In the genomic region with DNA sequence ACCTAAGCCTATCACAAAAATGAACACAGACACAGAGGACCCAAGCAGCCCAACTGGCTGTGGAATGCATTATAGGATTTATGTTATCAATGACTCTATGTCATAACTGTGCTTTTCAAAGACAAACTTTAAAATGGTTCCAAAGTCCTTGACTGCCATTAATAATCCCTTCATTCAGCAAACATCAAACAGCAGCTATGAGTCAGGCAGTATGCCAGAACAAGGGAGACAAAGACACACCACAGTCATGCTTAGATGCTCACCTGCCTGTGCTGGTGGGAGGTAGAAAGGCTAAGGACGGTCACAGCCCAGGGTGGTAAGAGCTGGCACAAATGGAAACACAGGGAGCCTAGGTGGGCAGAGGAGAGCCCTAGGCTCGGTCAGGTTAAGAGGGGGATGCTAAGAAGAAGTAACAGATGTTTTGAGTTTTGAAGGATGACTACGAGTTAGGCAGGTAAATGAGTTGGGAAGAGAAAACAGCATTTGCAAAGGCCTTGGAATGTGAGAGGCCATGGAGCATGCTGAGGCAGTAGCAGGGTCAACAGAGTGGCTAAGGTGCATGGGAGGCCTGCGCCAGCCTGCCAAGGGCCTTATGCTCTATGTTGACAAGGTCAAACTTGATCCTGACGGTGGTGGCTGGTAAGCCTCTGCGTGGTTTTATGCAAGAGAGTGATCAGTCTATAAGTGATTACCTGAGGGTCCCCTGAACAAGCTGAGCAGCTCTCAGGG, we compare ENCODE assay signal across 14 cellular contexts. TPM values are rescaled to one million over a fixed set of nuclear protein-coding genes. Genes with fewer than 3 reads are reported as not detected.
A peak's percentile ranks its signal among the peaks of the same experiment; 100 is the strongest.
DNase-seq lines count a peak whose midpoint lies in the region; ATAC-seq lines count a peak whose summit lies in the region.
"Had no signal": no experiment of that assay in that cellular context is flagged by ENCODE, and none has a peak within 500 bp of the region (broad histone marks: within the 10 kb centered on the region; RNA-seq: fewer than 3 reads in every experiment).

No MANE protein-coding gene starts in this region.

- no peak overlapping the region for H3K4me3 Mint-ChIP-seq in activated CD4-positive, alpha-beta memory T cell treated with anti-CD3 and anti-CD28 coated beads for 36 hours
- H3K4me3 Mint-ChIP-seq: activated CD4-positive, alpha-beta memory T cell treated with anti-CD3 and anti-CD28 coated beads, Interleukin-2, amount 10 ng/mL, durations not matched to agents 7 days and 5 days; stimulated activated naive CD8-positive, alpha-beta T cell treated with anti-CD3 and anti-CD28 coated beads, Interleukin-15, amount 100 ng/mL, for 72 hours had no signal

- H3K36me3 Mint-ChIP-seq in activated CD4-positive, alpha-beta memory T cell treated with anti-CD3 and anti-CD28 coated beads for 36 hours: no peaks in the 10 kb centered on the region

- H3K9me3 Mint-ChIP-seq in activated CD4-positive, alpha-beta memory T cell treated with anti-CD3 and anti-CD28 coated beads for 36 hours: no peaks in the 10 kb centered on the region
- H3K9me3 Mint-ChIP-seq: activated CD4-positive, alpha-beta memory T cell treated with anti-CD3 and anti-CD28 coated beads, Interleukin-2, amount 10 ng/mL, durations not matched to agents 7 days and 5 days; stimulated activated naive CD8-positive, alpha-beta T cell treated with anti-CD3 and anti-CD28 coated beads, Interleukin-15, amount 100 ng/mL, for 72 hours had no signal

- CTCF ChIA-PET in activated CD4-positive, alpha-beta memory T cell treated with anti-CD3 and anti-CD28 coated beads for 36 hours (lab: Charles Lee): no interaction called here

- no peaks in the 10 kb centered on the region for H3K27me3 Mint-ChIP-seq in activated CD4-positive, alpha-beta memory T cell treated with anti-CD3 and anti-CD28 coated beads for 36 hours
- H3K27me3 Mint-ChIP-seq: activated CD4-positive, alpha-beta memory T cell treated with anti-CD3 and anti-CD28 coated beads, Interleukin-2, amount 10 ng/mL, durations not matched to agents 7 days and 5 days; stimulated activated naive CD8-positive, alpha-beta T cell treated with anti-CD3 and anti-CD28 coated beads, Interleukin-15, amount 100 ng/mL, for 72 hours had no signal

- no peaks in the 10 kb centered on the region for H3K4me1 Mint-ChIP-seq in activated CD4-positive, alpha-beta memory T cell treated with anti-CD3 and anti-CD28 coated beads for 36 hours (ENCODE audit: low read depth)
- H3K4me1 Mint-ChIP-seq: activated CD4-positive, alpha-beta memory T cell treated with anti-CD3 and anti-CD28 coated beads, Interleukin-2, amount 10 ng/mL, durations not matched to agents 7 days and 5 days; stimulated activated naive CD8-positive, alpha-beta T cell treated with anti-CD3 and anti-CD28 coated beads, Interleukin-15, amount 100 ng/mL, for 72 hours had no signal

- intact Hi-C loops in activated CD4-positive, alpha-beta memory T cell treated with anti-CD3 and anti-CD28 coated beads for 36 hours (cut with micrococcal nuclease): no loop called here

- DNase-seq in COLO668 (lab: John Stamatoyannopoulos, UW; ENCODE audit: unreplicated experiment) (peak; percentile 58), HPDE6-E6E7 (ENCODE audit: extremely low spot score) (peak; percentile 71), NCI-H345 (lab: John Stamatoyannopoulos, UW) (peak; percentile 76), iPS-NIHi7 (ENCODE audit: extremely low spot score) (peak; percentile 20), nucleus accumbens (lab: John Stamatoyannopoulos, UW) (no peak), AG08395 (ENCODE audit: low spot score) (no peak)
- DNase-seq in activated CD4-positive, alpha-beta memory T cell treated with anti-CD3 and anti-CD28 coated beads for 36 hours: no peak
- DNase-seq: activated CD4-positive, alpha-beta memory T cell treated with anti-CD3 and anti-CD28 coated beads, Interleukin-2, amount 10 ng/mL, durations not matched to agents 7 days and 5 days; foreskin fibroblast; GM23248; NCI-H2171 treated with DMSO at 0.1 percent for 48 hours; stimulated activated naive CD8-positive, alpha-beta T cell treated with anti-CD3 and anti-CD28 coated beads, Interleukin-15, amount 100 ng/mL, for 72 hours had no signal

- ATAC-seq in HG02885 (IDR thresholded peaks at IDR 0.05; ENCODE audit: poor library complexity, unreplicated experiment): no peak
- ATAC-seq: K562; stimulated activated naive CD8-positive, alpha-beta T cell treated with anti-CD3 and anti-CD28 coated beads, Interleukin-15, amount 100 ng/mL, for 72 hours had no signal

- POLR2A ChIA-PET in activated CD4-positive, alpha-beta memory T cell treated with anti-CD3 and anti-CD28 coated beads for 36 hours (lab: Charles Lee): no interaction called here

- no peak overlapping the region for H3K27ac Mint-ChIP-seq in activated CD4-positive, alpha-beta memory T cell treated with anti-CD3 and anti-CD28 coated beads for 36 hours
- H3K27ac Mint-ChIP-seq: activated CD4-positive, alpha-beta memory T cell treated with anti-CD3 and anti-CD28 coated beads, Interleukin-2, amount 10 ng/mL, durations not matched to agents 7 days and 5 days had no signal

RNA-seq across cellular contexts. Expression of a gene that starts 23.0 kb away (rescaled TPM):
- 1 to 10 TPM; 1.1 to 2.3 TPM for total RNA-seq in activated CD4-positive, alpha-beta memory T cell treated with anti-CD3 and anti-CD28 coated beads for 36 hours
- total RNA-seq: GM23248 had no signal

Comparison
In these comparisons a context has a peak if more than half of its experiments do, and no peak if none do; other contexts are left out.
1. DNase-seq: peak in COLO668 (single experiment), HPDE6-E6E7 (single experiment), NCI-H345 (single experiment) and iPS-NIHi7 (single experiment); none in nucleus accumbens (0 of 56), activated CD4-positive, alpha-beta memory T cell treated with anti-CD3 and anti-CD28 coated beads for 36 hours (single experiment) and AG08395 (single experiment).